Comparison of ENCODE assay signal across 34 cellular contexts in genomic region chr3:64377942-64378341, GRCh38.
"Had no signal": no experiment of that assay in that cellular context is flagged by ENCODE, and none has a peak within 500 bp of the region (broad histone marks: within the 10 kb centered on the region; RNA-seq: fewer than 3 reads in every experiment).

No MANE protein-coding gene starts in this region.

- H3K27ac ChIP-seq: body of pancreas, brain microvascular endothelial cell, breast epithelium, VCaP had no signal

- H3K36me3 Mint-ChIP-seq: activated CD4-positive, alpha-beta memory T cell treated with anti-CD3 and anti-CD28 coated beads for 36 hours; activated CD8-positive, alpha-beta memory T cell treated with anti-CD3 and anti-CD28 coated beads, Interleukin-2, amount 10 ng/mL, durations not matched to agents 7 days and 5 days; activated naive CD4-positive, alpha-beta T cell treated with anti-CD3 and anti-CD28 coated beads, Interleukin-2, amount 10 ng/mL, durations not matched to agents 7 days and 5 days; activated naive CD4-positive, alpha-beta T cell treated with anti-CD3 and anti-CD28 coated beads, Interleukin-2, amount 50 U/mL, for 24 hours; activated naive CD8-positive, alpha-beta T cell; activated naive CD8-positive, alpha-beta T cell treated with anti-CD3 and anti-CD28 coated beads, Interleukin-2, amount 10 ng/mL, durations not matched to agents 7 days and 5 days had no signal

- H3K4me3 Mint-ChIP-seq: activated B cell treated with CpG ODN at 0.5 μM for 24 hours; activated CD4-positive, alpha-beta memory T cell treated with anti-CD3 and anti-CD28 coated beads for 36 hours; activated CD4-positive, alpha-beta T cell treated with anti-CD3 and anti-CD28 coated beads, Interleukin-2, amount 10 ng/mL, durations not matched to agents 24 days and 14 days; activated CD8-positive, alpha-beta memory T cell treated with anti-CD3 and anti-CD28 coated beads, Interleukin-2, amount 10 ng/mL, durations not matched to agents 7 days and 5 days; activated CD8-positive, alpha-beta T cell treated with anti-CD3 and anti-CD28 coated beads, Interleukin-2, amount 10 ng/mL, durations not matched to agents 7 days and 5 days; activated naive CD4-positive, alpha-beta T cell treated with anti-CD3 and anti-CD28 coated beads, Interleukin-2, amount 10 ng/mL, durations not matched to agents 7 days and 5 days; activated naive CD4-positive, alpha-beta T cell treated with anti-CD3 and anti-CD28 coated beads, Interleukin-2, amount 50 U/mL, for 24 hours; activated naive CD8-positive, alpha-beta T cell; activated naive CD8-positive, alpha-beta T cell treated with anti-CD3 and anti-CD28 coated beads, Interleukin-2, amount 10 ng/mL, durations not matched to agents 7 days and 5 days; activated naive CD8-positive, alpha-beta T cell treated with anti-CD3 and anti-CD28 coated beads, Interleukin-2, amount 50 U/mL, for 24 hours; activated T-cell treated with anti-CD3 and anti-CD28 coated beads, Interleukin-2, amount 50 U/mL, for 24 hours; T-helper 1 cell treated with Interleukin-12 subunit alpha and Interleukin-12 subunit beta and Interleukin-4 antibody, amounts not matched to agents 30 μg/mL and 1 μg/mL, for 36 hours; T-helper 2 cell treated with Interferon-gamma antibody and Interleukin-4, amounts not matched to agents 5 μg/mL and 100 μg/mL, for 36 hours had no signal

- H3K36me3 ChIP-seq: brain microvascular endothelial cell, breast epithelium had no signal

- H3K9me3 Mint-ChIP-seq: activated CD4-positive, alpha-beta memory T cell treated with anti-CD3 and anti-CD28 coated beads for 36 hours; activated naive CD4-positive, alpha-beta T cell treated with anti-CD3 and anti-CD28 coated beads, Interleukin-2, amount 50 U/mL, for 24 hours; activated naive CD8-positive, alpha-beta T cell treated with anti-CD3 and anti-CD28 coated beads, Interleukin-2, amount 50 U/mL, for 24 hours had no signal

- ATAC-seq: activated CD8-positive, alpha-beta memory T cell treated with anti-CD3 and anti-CD28 coated beads, Interleukin-2, amount 10 ng/mL, durations not matched to agents 7 days and 5 days; activated CD8-positive, alpha-beta T cell treated with anti-CD3 and anti-CD28 coated beads, Interleukin-2, amount 10 ng/mL, durations not matched to agents 7 days and 5 days; activated naive CD8-positive, alpha-beta T cell treated with anti-CD3 and anti-CD28 coated beads, Interleukin-2, amount 50 U/mL, for 24 hours; body of pancreas had no signal

- H3K27me3 Mint-ChIP-seq: activated B cell treated with CpG ODN at 0.5 μM for 24 hours; activated CD4-positive, alpha-beta memory T cell treated with anti-CD3 and anti-CD28 coated beads for 36 hours; activated naive CD8-positive, alpha-beta T cell treated with anti-CD3 and anti-CD28 coated beads, Interleukin-2, amount 10 ng/mL, durations not matched to agents 7 days and 5 days had no signal

- DNase-seq: activated B cell treated with CpG ODN at 0.5 μM for 24 hours; activated CD4-positive, alpha-beta memory T cell treated with anti-CD3 and anti-CD28 coated beads for 36 hours; activated CD4-positive, alpha-beta T cell treated with anti-CD3 and anti-CD28 coated beads for 4 hours; activated CD4-positive, alpha-beta T cell treated with anti-CD3 and anti-CD28 coated beads, Interleukin-2, amount 10 ng/mL, durations not matched to agents 24 days and 14 days; activated CD4-positive, alpha-beta T cell treated with anti-CD3 and anti-CD28 coated beads, Interleukin-2, amount 50 U/mL, for 1 hour; activated CD4-positive, alpha-beta T cell treated with anti-CD3 and anti-CD28 coated beads, Interleukin-2, amount 50 U/mL, for 4 hours; activated CD4-positive, CD25-positive, alpha-beta regulatory T cell treated with anti-CD3 and anti-CD28 coated beads, Interleukin-2, amount 50 U/mL, for 72 hours; activated CD8-positive, alpha-beta memory T cell treated with anti-CD3 and anti-CD28 coated beads for 24 hours; activated CD8-positive, alpha-beta memory T cell treated with anti-CD3 and anti-CD28 coated beads, Interleukin-2, amount 10 ng/mL, durations not matched to agents 7 days and 5 days; activated CD8-positive, alpha-beta memory T cell treated with anti-CD3 and anti-CD28 coated beads, Interleukin-2, amount 50 U/mL, for 48 hours; activated CD8-positive, alpha-beta T cell treated with anti-CD3 and anti-CD28 coated beads, Interleukin-2, amount 10 ng/mL, durations not matched to agents 7 days and 5 days; activated effector memory CD4-positive, alpha-beta T cell treated with Interleukin-2 at 50 U/mL for 16 hours; activated gamma-delta T cell; activated naive CD4-positive, alpha-beta T cell treated with anti-CD3 and anti-CD28 coated beads, Interleukin-2, amount 10 ng/mL, durations not matched to agents 7 days and 5 days; activated naive CD4-positive, alpha-beta T cell treated with Interleukin-2 at 50 U/mL for 16 hours; activated naive CD8-positive, alpha-beta T cell treated with anti-CD3 and anti-CD28 coated beads, Interleukin-2, amount 10 ng/mL, durations not matched to agents 7 days and 5 days; activated naive CD8-positive, alpha-beta T cell treated with anti-CD3 and anti-CD28 coated beads, Interleukin-2, amount 50 U/mL, for 24 hours; activated T-cell treated with anti-CD3 and anti-CD28 coated beads, Interleukin-2, amount 50 U/mL, for 24 hours; activated T-cell treated with anti-CD3 and anti-CD28 coated beads, Interleukin-2, amount 50 U/mL, for 48 hours; amygdala; aorta; body of pancreas; brain microvascular endothelial cell; central memory CD4-positive, alpha-beta T cell; T-helper 1 cell; T-helper 2 cell; T-helper 9 cell had no signal

- H3K27me3 ChIP-seq: body of pancreas, brain microvascular endothelial cell, breast epithelium had no signal

- H3K27ac Mint-ChIP-seq: activated B cell treated with CpG ODN at 0.5 μM for 24 hours; activated CD4-positive, alpha-beta memory T cell treated with anti-CD3 and anti-CD28 coated beads for 36 hours; activated CD4-positive, alpha-beta T cell treated with anti-CD3 and anti-CD28 coated beads, Interleukin-2, amount 10 ng/mL, durations not matched to agents 24 days and 14 days; activated CD8-positive, alpha-beta memory T cell treated with anti-CD3 and anti-CD28 coated beads, Interleukin-2, amount 10 ng/mL, durations not matched to agents 7 days and 5 days; activated CD8-positive, alpha-beta T cell treated with anti-CD3 and anti-CD28 coated beads, Interleukin-2, amount 10 ng/mL, durations not matched to agents 7 days and 5 days; activated naive CD4-positive, alpha-beta T cell treated with anti-CD3 and anti-CD28 coated beads, Interleukin-2, amount 10 ng/mL, durations not matched to agents 7 days and 5 days; activated naive CD4-positive, alpha-beta T cell treated with anti-CD3 and anti-CD28 coated beads, Interleukin-2, amount 50 U/mL, for 24 hours; activated naive CD8-positive, alpha-beta T cell; activated naive CD8-positive, alpha-beta T cell treated with anti-CD3 and anti-CD28 coated beads, Interleukin-2, amount 10 ng/mL, durations not matched to agents 7 days and 5 days; activated naive CD8-positive, alpha-beta T cell treated with anti-CD3 and anti-CD28 coated beads, Interleukin-2, amount 50 U/mL, for 24 hours; activated T-cell treated with anti-CD3 and anti-CD28 coated beads, Interleukin-2, amount 50 U/mL, for 24 hours; activated T-helper 2 cell treated with anti-CD3 and anti-CD28 coated beads, Interferon-gamma antibody, Interleukin-2, Interleukin-4, amounts not matched to agents 10 μg/mL and 5 μg/mL and 100 μg/mL, durations not matched to agents 14 hours and 24 hours and 36 hours; T-helper 1 cell treated with Interleukin-12 subunit alpha and Interleukin-12 subunit beta and Interleukin-4 antibody, amounts not matched to agents 30 μg/mL and 1 μg/mL, for 36 hours; T-helper 2 cell treated with Interferon-gamma antibody and Interleukin-4, amounts not matched to agents 5 μg/mL and 100 μg/mL, for 36 hours had no signal

- H3K4me3 ChIP-seq: body of pancreas, breast epithelium had no signal

- H3K4me1 ChIP-seq: body of pancreas, breast epithelium had no signal

- H3K4me1 Mint-ChIP-seq: activated B cell treated with CpG ODN at 0.5 μM for 24 hours; activated CD4-positive, alpha-beta T cell treated with anti-CD3 and anti-CD28 coated beads, Interleukin-2, amount 10 ng/mL, durations not matched to agents 24 days and 14 days; activated CD8-positive, alpha-beta memory T cell treated with anti-CD3 and anti-CD28 coated beads, Interleukin-2, amount 10 ng/mL, durations not matched to agents 7 days and 5 days; activated naive CD4-positive, alpha-beta T cell treated with anti-CD3 and anti-CD28 coated beads, Interleukin-2, amount 10 ng/mL, durations not matched to agents 7 days and 5 days; activated naive CD4-positive, alpha-beta T cell treated with anti-CD3 and anti-CD28 coated beads, Interleukin-2, amount 50 U/mL, for 24 hours; activated naive CD8-positive, alpha-beta T cell treated with anti-CD3 and anti-CD28 coated beads, Interleukin-2, amount 10 ng/mL, durations not matched to agents 7 days and 5 days; activated naive CD8-positive, alpha-beta T cell treated with anti-CD3 and anti-CD28 coated beads, Interleukin-2, amount 50 U/mL, for 24 hours had no signal
